Comparison of ENCODE assay signal across 31 cellular contexts in genomic region chr5:164377746-164378145, GRCh38.
"Had no signal": no experiment of that assay in that cellular context is flagged by ENCODE, and none has a peak within 500 bp of the region (broad histone marks: within the 10 kb centered on the region; RNA-seq: fewer than 3 reads in every experiment).

No MANE protein-coding gene starts in this region.

- H3K36me3 Mint-ChIP-seq: activated naive CD8-positive, alpha-beta T cell; naive B cell had no signal

- H3K4me3 ChIP-seq: body of pancreas, cardiac muscle cell, heart left ventricle, left ventricle myocardium inferior, skin epidermis, upper lobe of left lung, vagina had no signal

- H3K27me3 ChIP-seq: body of pancreas, cardiac muscle cell, foreskin keratinocyte, heart left ventricle, neutrophil, upper lobe of left lung, vagina had no signal

- H3K9me3 ChIP-seq: body of pancreas, neutrophil, vagina had no signal

- DNase-seq: activated CD4-positive, alpha-beta T cell treated with anti-CD3 and anti-CD28 coated beads for 48 hours; activated CD4-positive, alpha-beta T cell treated with anti-CD3 and anti-CD28 coated beads, Interleukin-2, amount 50 U/mL, for 48 hours; activated CD8-positive, alpha-beta memory T cell treated with anti-CD3 and anti-CD28 coated beads for 24 hours; activated effector memory CD4-positive, alpha-beta T cell treated with Interleukin-2 at 50 U/mL for 16 hours; activated naive CD4-positive, alpha-beta T cell treated with Interleukin-2 at 50 U/mL for 16 hours; anterior cingulate cortex; body of pancreas; cortex of kidney; effector memory CD8-positive, alpha-beta T cell; erythroblast; foreskin keratinocyte; heart left ventricle; left ventricle myocardium inferior; mammary epithelial cell; naive B cell; nephron progenitor cell; stimulated activated CD4-positive, alpha-beta T cell treated with anti-CD3 and anti-CD28 coated beads, Interleukin-12 subunit alpha, Interleukin-12 subunit beta, amount 100 ng/mL, for 4 hours; stimulated activated CD4-positive, alpha-beta T cell treated with anti-CD3 and anti-CD28 coated beads, Interleukin-4, amount 100 ng/mL, for 1 hour; T-helper 17 cell; T1000; upper lobe of left lung; WERI-Rb-1 had no signal

- ATAC-seq: activated CD4-positive, CD25-positive, alpha-beta regulatory T cell treated with anti-CD3 and anti-CD28 coated beads, Interleukin-2, amount 50 U/mL, for 24 hours; body of pancreas; effector memory CD8-positive, alpha-beta T cell; foreskin keratinocyte; heart left ventricle; sciatic nerve; T-helper 17 cell had no signal

- H3K36me3 ChIP-seq: cardiac muscle cell, heart left ventricle, left ventricle myocardium inferior, neutrophil, upper lobe of left lung, vagina, WERI-Rb-1 had no signal

- H3K27ac ChIP-seq: body of pancreas, cardiac muscle cell, foreskin keratinocyte, heart left ventricle, left ventricle myocardium inferior, neutrophil, skin epidermis, upper lobe of left lung, vagina, WERI-Rb-1 had no signal

- H3K4me1 ChIP-seq: body of pancreas, foreskin keratinocyte, heart left ventricle, left ventricle myocardium inferior, upper lobe of left lung, vagina had no signal

- H3K27me3 Mint-ChIP-seq: activated naive CD8-positive, alpha-beta T cell; effector memory CD8-positive, alpha-beta T cell; naive B cell; stimulated activated naive CD8-positive, alpha-beta T cell treated with anti-CD3 and anti-CD28 coated beads, Interleukin-15, Interleukin-2, amounts not matched to agents 100 ng/mL and 50 ng/mL, for 24 hours; T-helper 17 cell had no signal

- H3K4me3 Mint-ChIP-seq: activated naive CD8-positive, alpha-beta T cell; effector memory CD8-positive, alpha-beta T cell; mesothelial cell of epicardium; naive B cell; nephron progenitor cell; stimulated activated naive CD8-positive, alpha-beta T cell treated with anti-CD3 and anti-CD28 coated beads, Interleukin-15, Interleukin-2, amounts not matched to agents 100 ng/mL and 50 ng/mL, for 24 hours; T-helper 17 cell had no signal

- H3K4me1 Mint-ChIP-seq: naive B cell, nephron progenitor cell, T-helper 17 cell had no signal

- H3K27ac Mint-ChIP-seq: activated naive CD8-positive, alpha-beta T cell; effector memory CD8-positive, alpha-beta T cell; mesothelial cell of epicardium; nephron progenitor cell; stimulated activated naive CD8-positive, alpha-beta T cell treated with anti-CD3 and anti-CD28 coated beads, Interleukin-15, Interleukin-2, amounts not matched to agents 100 ng/mL and 50 ng/mL, for 24 hours; T-helper 17 cell had no signal
